31 cellular contexts compared by ENCODE assay signal in genomic region chr3:13098192-13098591, GRCh38.
"Had no signal": no experiment of that assay in that cellular context is flagged by ENCODE, and none has a peak within 500 bp of the region (broad histone marks: within the 10 kb centered on the region; RNA-seq: fewer than 3 reads in every experiment).

No MANE protein-coding gene starts in this region.

- DNase-seq: activated CD4-positive, alpha-beta memory T cell treated with anti-CD3 and anti-CD28 coated beads, Interleukin-2, amount 10 ng/mL, durations not matched to agents 7 days and 5 days; activated CD4-positive, alpha-beta T cell treated with anti-CD3 and anti-CD28 coated beads for 36 hours; activated CD4-positive, alpha-beta T cell treated with anti-CD3 and anti-CD28 coated beads, Interleukin-2, amount 10 ng/mL, durations not matched to agents 7 days and 5 days; activated CD4-positive, alpha-beta T cell treated with anti-CD3 and anti-CD28 coated beads, Interleukin-2, amount 50 U/mL, for 4 hours; activated CD4-positive, CD25-positive, alpha-beta regulatory T cell; activated CD4-positive, CD25-positive, alpha-beta regulatory T cell treated with anti-CD3 and anti-CD28 coated beads, Interleukin-2, amount 50 U/mL, for 72 hours; activated CD8-positive, alpha-beta memory T cell treated with anti-CD3 and anti-CD28 coated beads, Interleukin-2, amount 50 U/mL, for 48 hours; activated gamma-delta T cell; activated naive CD4-positive, alpha-beta T cell; activated naive CD4-positive, alpha-beta T cell treated with anti-CD3 and anti-CD28 coated beads, Interleukin-2, amount 10 ng/mL, durations not matched to agents 7 days and 5 days; activated naive CD8-positive, alpha-beta T cell treated with anti-CD3 and anti-CD28 coated beads, Interleukin-2, amount 10 ng/mL, durations not matched to agents 7 days and 5 days; activated T-cell treated with anti-CD3 and anti-CD28 coated beads for 4 hours; activated T-cell treated with anti-CD3 and anti-CD28 coated beads, Interleukin-2, amount 50 U/mL, for 24 hours; activated T-cell treated with anti-CD3 and anti-CD28 coated beads, Interleukin-2, amount 50 U/mL, for 72 hours; central memory CD4-positive, alpha-beta T cell; cerebellar nuclear complex; colonic mucosa; effector CD8-positive, alpha-beta T cell; foreskin fibroblast; gastrocnemius medialis; glutamatergic neuron; T-helper 1 cell; T-helper 2 cell had no signal

- H3K27ac Mint-ChIP-seq: activated CD4-positive, alpha-beta memory T cell treated with anti-CD3 and anti-CD28 coated beads, Interleukin-2, amount 10 ng/mL, durations not matched to agents 7 days and 5 days; activated CD4-positive, alpha-beta T cell treated with anti-CD3 and anti-CD28 coated beads for 36 hours; activated CD4-positive, alpha-beta T cell treated with anti-CD3 and anti-CD28 coated beads, Interleukin-2, amount 10 ng/mL, durations not matched to agents 7 days and 5 days; activated naive CD4-positive, alpha-beta T cell treated with anti-CD3 and anti-CD28 coated beads, Interleukin-2, amount 10 ng/mL, durations not matched to agents 7 days and 5 days; activated naive CD4-positive, alpha-beta T cell treated with anti-CD3 and anti-CD28 coated beads, Interleukin-2, amount 50 U/mL, for 72 hours; activated naive CD8-positive, alpha-beta T cell treated with anti-CD3 and anti-CD28 coated beads, Interleukin-2, amount 10 ng/mL, durations not matched to agents 7 days and 5 days; activated T-cell treated with anti-CD3 and anti-CD28 coated beads, Interleukin-2, amount 50 U/mL, for 24 hours; activated T-cell treated with anti-CD3 and anti-CD28 coated beads, Interleukin-2, amount 50 U/mL, for 72 hours had no signal

- H3K9me3 Mint-ChIP-seq: activated CD4-positive, alpha-beta memory T cell treated with anti-CD3 and anti-CD28 coated beads, Interleukin-2, amount 10 ng/mL, durations not matched to agents 7 days and 5 days; activated CD4-positive, alpha-beta T cell treated with anti-CD3 and anti-CD28 coated beads, Interleukin-2, amount 10 ng/mL, durations not matched to agents 7 days and 5 days; activated naive CD4-positive, alpha-beta T cell treated with anti-CD3 and anti-CD28 coated beads, Interleukin-2, amount 10 ng/mL, durations not matched to agents 7 days and 5 days; activated naive CD4-positive, alpha-beta T cell treated with anti-CD3 and anti-CD28 coated beads, Interleukin-2, amount 50 U/mL, for 72 hours; activated naive CD8-positive, alpha-beta T cell treated with anti-CD3 and anti-CD28 coated beads, Interleukin-2, amount 10 ng/mL, durations not matched to agents 7 days and 5 days; activated T-cell treated with anti-CD3 and anti-CD28 coated beads, Interleukin-2, amount 50 U/mL, for 24 hours; activated T-cell treated with anti-CD3 and anti-CD28 coated beads, Interleukin-2, amount 50 U/mL, for 72 hours; brain had no signal

- H3K9me3 ChIP-seq: ascending aorta, breast epithelium, colonic mucosa, gastrocnemius medialis, heart left ventricle had no signal

- FAIRE-seq: endometrium had no signal

- H3K27ac ChIP-seq: ascending aorta, breast epithelium, cardiac muscle cell, colonic mucosa, gastrocnemius medialis, heart left ventricle had no signal

- H3K4me3 Mint-ChIP-seq: activated CD4-positive, alpha-beta memory T cell treated with anti-CD3 and anti-CD28 coated beads, Interleukin-2, amount 10 ng/mL, durations not matched to agents 7 days and 5 days; activated CD4-positive, alpha-beta T cell treated with anti-CD3 and anti-CD28 coated beads for 36 hours; activated CD4-positive, alpha-beta T cell treated with anti-CD3 and anti-CD28 coated beads, Interleukin-2, amount 10 ng/mL, durations not matched to agents 7 days and 5 days; activated naive CD4-positive, alpha-beta T cell treated with anti-CD3 and anti-CD28 coated beads, Interleukin-2, amount 10 ng/mL, durations not matched to agents 7 days and 5 days; activated naive CD8-positive, alpha-beta T cell treated with anti-CD3 and anti-CD28 coated beads, Interleukin-2, amount 10 ng/mL, durations not matched to agents 7 days and 5 days; activated T-cell treated with anti-CD3 and anti-CD28 coated beads, Interleukin-2, amount 50 U/mL, for 24 hours; activated T-cell treated with anti-CD3 and anti-CD28 coated beads, Interleukin-2, amount 50 U/mL, for 72 hours; brain had no signal

- H3K36me3 ChIP-seq: ascending aorta, breast epithelium, cardiac muscle cell, colonic mucosa, gastrocnemius medialis, heart left ventricle had no signal

- H3K4me1 Mint-ChIP-seq: activated CD4-positive, alpha-beta T cell treated with anti-CD3 and anti-CD28 coated beads for 36 hours; activated naive CD4-positive, alpha-beta T cell treated with anti-CD3 and anti-CD28 coated beads, Interleukin-2, amount 10 ng/mL, durations not matched to agents 7 days and 5 days had no signal

- H3K4me3 ChIP-seq: ascending aorta, breast epithelium, cardiac muscle cell, colonic mucosa, gastrocnemius medialis, heart left ventricle had no signal

- ATAC-seq: activated CD4-positive, alpha-beta T cell treated with anti-CD3 and anti-CD28 coated beads for 36 hours; activated naive CD4-positive, alpha-beta T cell treated with anti-CD3 and anti-CD28 coated beads, Interleukin-2, amount 50 U/mL, for 72 hours; activated T-cell treated with anti-CD3 and anti-CD28 coated beads, Interleukin-2, amount 50 U/mL, for 72 hours; esophagus mucosa; gastrocnemius medialis; heart left ventricle had no signal

- H3K27me3 ChIP-seq: ascending aorta, breast epithelium, cardiac muscle cell, colonic mucosa, gastrocnemius medialis, heart left ventricle had no signal

- H3K4me1 ChIP-seq: ascending aorta, breast epithelium, colonic mucosa, gastrocnemius medialis had no signal

- H3K27me3 Mint-ChIP-seq: activated CD4-positive, alpha-beta T cell treated with anti-CD3 and anti-CD28 coated beads for 36 hours had no signal

- H3K36me3 Mint-ChIP-seq: activated naive CD4-positive, alpha-beta T cell treated with anti-CD3 and anti-CD28 coated beads, Interleukin-2, amount 10 ng/mL, durations not matched to agents 7 days and 5 days; activated naive CD4-positive, alpha-beta T cell treated with anti-CD3 and anti-CD28 coated beads, Interleukin-2, amount 50 U/mL, for 72 hours; activated naive CD8-positive, alpha-beta T cell treated with anti-CD3 and anti-CD28 coated beads, Interleukin-2, amount 10 ng/mL, durations not matched to agents 7 days and 5 days; brain had no signal
